ENCODE assay signal across 14 cellular contexts in genomic region chr16:30760160-30760559, GRCh38. TPM values are rescaled to one million over a fixed set of nuclear protein-coding genes. Genes with fewer than 3 reads are reported as not detected.
DNase-seq lines count a peak whose midpoint lies in the region; ATAC-seq and TF ChIP-seq lines count a peak whose summit lies in the region.
"Had no signal": no experiment of that assay in that cellular context is flagged by ENCODE, and none has a peak within 500 bp of the region (broad histone marks: within the 10 kb centered on the region; RNA-seq: fewer than 3 reads in every experiment).

No MANE protein-coding gene starts in this region.

- H3F3A ChIP-seq in neural cell (ENCODE audit: insufficient read depth, low read length, poor library complexity, severe bottlenecking): no peaks in the 10 kb centered on the region

- no peaks in the 10 kb centered on the region for H3K9me3 Mint-ChIP-seq in CD4-positive, alpha-beta T cell
- H3K9me3 Mint-ChIP-seq in activated naive CD8-positive, alpha-beta T cell treated with anti-CD3 and anti-CD28 coated beads, Interleukin-2, amount 10 ng/mL, durations not matched to agents 7 days and 5 days: no peaks in the 10 kb centered on the region
- H3K9me3 Mint-ChIP-seq: naive B cell had no signal

- H3K4me3 ChIP-seq in HEK293 (ENCODE audit: low read depth, low read length) (no peak overlapping the region), neural cell (ENCODE audit: low read length) (peak overlapping the region; percentile 91), WERI-Rb-1 (ENCODE audit: low read depth, low read length) (no peak overlapping the region)

- H3K4me1 ChIP-seq in HEK293 (ENCODE audit: control insufficient read depth, insufficient read depth, low read length): peaks cover 4% of the 10 kb centered on the region; the same call in 1 of the 2 replicates

- H3K9ac ChIP-seq in neural cell (ENCODE audit: low read length): no peak overlapping the region

- H4K20me1 ChIP-seq in neural cell (ENCODE audit: insufficient read depth): no peaks in the 10 kb centered on the region

- no peaks in the 10 kb centered on the region for H3K9me2 ChIP-seq in neural cell (ENCODE audit: insufficient read depth, low read length)

- no peak for TF ChIP-seq CTCF in CD4-positive, alpha-beta T cell (IDR thresholded peaks at IDR 0.05)
- TF ChIP-seq CTCF in HEK293 (tag by site-specific recombination; IDR thresholded peaks at IDR 0.05) (no peak), neural cell (IDR thresholded peaks at IDR 0.05; ENCODE audit: poor library complexity, severe bottlenecking) (no peak), WERI-Rb-1 (IDR thresholded peaks at IDR 0.05; ENCODE audit: low read depth, low read length) (no peak), omental fat pad (IDR thresholded peaks at IDR 0.05) (no peak)

- intact Hi-C loops in CD4-positive, alpha-beta T cell (cut with DNase I, micrococcal nuclease): loop anchor here in 1 of 2 experiments (10.0 kb wide), 1 partner anchor 425 kb away; no protein-coding TSS in a partner anchor

- no peak for TF ChIP-seq EP300 in neural cell (conservative IDR thresholded peaks at IDR 0.05; ENCODE audit: poor library complexity, severe bottlenecking)

- peaks cover 30% of the 10 kb centered on the region for H3K4me1 Mint-ChIP-seq in CD4-positive, alpha-beta T cell (ENCODE audit: low read depth)
- H3K4me1 Mint-ChIP-seq in activated naive CD8-positive, alpha-beta T cell treated with anti-CD3 and anti-CD28 coated beads, Interleukin-2, amount 10 ng/mL, durations not matched to agents 7 days and 5 days: peaks cover 18% of the 10 kb centered on the region

- H3K79me2 ChIP-seq in neural cell (replicated peaks; ENCODE audit: insufficient read depth, low read length): peaks cover 26% of the 10 kb centered on the region

- H3K27ac ChIP-seq in CD4-positive, alpha-beta T cell (ENCODE audit: low read depth, low read length): no peak overlapping the region
- no peak overlapping the region for H3K27ac ChIP-seq in HEK293 (ENCODE audit: extremely low read depth, low read depth, low read length)
- H3K27ac ChIP-seq in neural cell (ENCODE audit: low read length): no peak overlapping the region
- no peak overlapping the region for H3K27ac ChIP-seq in WERI-Rb-1
- H3K27ac ChIP-seq: SJSA1, thoracic aorta had no signal

- CTCF ChIA-PET in CD4-positive, alpha-beta T cell (lab: Charles Lee): no interaction called here
- CTCF ChIA-PET in HEK293 (lab: Yijun Ruan, JAX): interaction anchor here (0.6 to 1.0 kb wide), 5 partner anchors 17 to 689 kb away, joined by 3 to 4 read pairs (median 3); a partner anchor contains a TSS

- H3K27me3 Mint-ChIP-seq in CD4-positive, alpha-beta T cell: no peaks in the 10 kb centered on the region
- no peaks in the 10 kb centered on the region for H3K27me3 Mint-ChIP-seq in activated naive CD8-positive, alpha-beta T cell treated with anti-CD3 and anti-CD28 coated beads, Interleukin-2, amount 10 ng/mL, durations not matched to agents 7 days and 5 days
- H3K27me3 Mint-ChIP-seq: naive B cell had no signal

- H3K36me3 ChIP-seq in HEK293 (ENCODE audit: control insufficient read depth in 2 of 2, insufficient read depth in 1 of 2, low read length in 2 of 2) (peaks cover 5 to 77% of the 10 kb centered on the region in 2 experiments; a peak in 1 of 3 replicates), neural cell (ENCODE audit: insufficient read depth, low read length) (no peaks in the 10 kb centered on the region), WERI-Rb-1 (peaks cover 66% of the 10 kb centered on the region)

- H2AFZ ChIP-seq in neural cell (ENCODE audit: low read depth, low read length): no peak overlapping the region

- no peak for TF ChIP-seq RAD21 in neural cell (conservative IDR thresholded peaks at IDR 0.05)

- H3K4me2 ChIP-seq in neural cell (ENCODE audit: low read length): peak overlapping the region; percentile 78

- POLR2A ChIA-PET in CD4-positive, alpha-beta T cell (lab: Charles Lee): interaction anchor here (1.0 to 3.6 kb wide), 3 partner anchors 12 to 54 kb away, joined by 3 to 18 read pairs (median 3); partner anchors contain the start of gene PHKG2
- POLR2A ChIA-PET in HEK293 (lab: Yijun Ruan, JAX): interaction anchor here (0.5 to 4.9 kb wide), 6 partner anchors 9 to 64 kb away, joined by 3 to 47 read pairs (median 5); partner anchors contain the start of gene PHKG2
- POLR2A ChIA-PET in activated naive CD8-positive, alpha-beta T cell treated with anti-CD3 and anti-CD28 coated beads, Interleukin-2, amount 10 ng/mL, durations not matched to agents 7 days and 5 days (lab: Charles Lee): interaction anchor here (0.5 to 2.7 kb wide), 3 partner anchors 13 to 321 kb away, joined by 3 to 12 read pairs (median 3); partner anchors contain the start of gene PHKG2

- H3K9me3 ChIP-seq in CD4-positive, alpha-beta T cell (ENCODE audit: control insufficient read depth, low read length): no peaks in the 10 kb centered on the region
- no peaks in the 10 kb centered on the region for H3K9me3 ChIP-seq in HEK293 (ENCODE audit: control insufficient read depth, insufficient read depth, low read depth, low read length)
- H3K9me3 ChIP-seq in neural cell (ENCODE audit: low read length): no peaks in the 10 kb centered on the region
- H3K9me3 ChIP-seq in WERI-Rb-1 (ENCODE audit: severe bottlenecking): no peaks in the 10 kb centered on the region
- H3K9me3 ChIP-seq: SJSA1, thoracic aorta had no signal

- no peak for DNase-seq in CD4-positive, alpha-beta T cell
- DNase-seq in activated naive CD8-positive, alpha-beta T cell treated with anti-CD3 and anti-CD28 coated beads, Interleukin-2, amount 10 ng/mL, durations not matched to agents 7 days and 5 days: no peak
- DNase-seq in WERI-Rb-1: no peak
- DNase-seq in KG1 (lab: John Stamatoyannopoulos, UW): no peak
- no peak for DNase-seq in omental fat pad (ENCODE audit: low spot score)
- DNase-seq: COR-L47, KBM-7, naive B cell, NCI-H2029, NCI-H82 had no signal

- no peaks in the 10 kb centered on the region for H3K27me3 ChIP-seq in CD4-positive, alpha-beta T cell (ENCODE audit: control insufficient read depth, insufficient read depth, low read length)
- no peaks in the 10 kb centered on the region for H3K27me3 ChIP-seq in neural cell (ENCODE audit: insufficient read depth, low read depth, low read length)
- no peaks in the 10 kb centered on the region for H3K27me3 ChIP-seq in WERI-Rb-1 (ENCODE audit: insufficient read depth, low read depth, severe bottlenecking)
- H3K27me3 ChIP-seq: SJSA1 had no signal

- peaks cover 58% of the 10 kb centered on the region for H3K36me3 Mint-ChIP-seq in CD4-positive, alpha-beta T cell (ENCODE audit: low read depth)
- H3K36me3 Mint-ChIP-seq in activated naive CD8-positive, alpha-beta T cell treated with anti-CD3 and anti-CD28 coated beads, Interleukin-2, amount 10 ng/mL, durations not matched to agents 7 days and 5 days: peaks cover 4% of the 10 kb centered on the region
- H3K36me3 Mint-ChIP-seq: naive B cell had no signal

- no peak for ATAC-seq in CD4-positive, alpha-beta T cell (ENCODE audit: poor library complexity)
- ATAC-seq in activated naive CD8-positive, alpha-beta T cell treated with anti-CD3 and anti-CD28 coated beads, Interleukin-2, amount 10 ng/mL, durations not matched to agents 7 days and 5 days (ENCODE audit: low read depth): no peak
- no peak for ATAC-seq in omental fat pad (ENCODE audit: low FRiP score)

- H3K27ac Mint-ChIP-seq in CD4-positive, alpha-beta T cell: no peak overlapping the region
- peak overlapping the region; percentile 17 for H3K27ac Mint-ChIP-seq in activated naive CD8-positive, alpha-beta T cell treated with anti-CD3 and anti-CD28 coated beads, Interleukin-2, amount 10 ng/mL, durations not matched to agents 7 days and 5 days

- H3K4me3 Mint-ChIP-seq in CD4-positive, alpha-beta T cell: peak overlapping the region; percentile 99
- H3K4me3 Mint-ChIP-seq in activated naive CD8-positive, alpha-beta T cell treated with anti-CD3 and anti-CD28 coated beads, Interleukin-2, amount 10 ng/mL, durations not matched to agents 7 days and 5 days: no peak overlapping the region

TF ChIP-seq in HEK293, 187 proteins besides CTCF, POLR2A, EP300 and RAD21 (continues in another document):
- TF ChIP-seq ZNF10 (tag by site-specific recombination; IDR thresholded peaks at IDR 0.05) (no peak), ZNF510 (tag by site-specific recombination; IDR thresholded peaks at IDR 0.05; ENCODE audit: insufficient replicate concordance) (no peak), ZNF335 (tag by site-specific recombination; conservative IDR thresholded peaks at IDR 0.05) (peak; percentile 53)

TF ChIP-seq in neural cell, 6 proteins besides CTCF, POLR2A, EP300 and RAD21 (continues in another document):
- no peak for TF ChIP-seq SMC3 (conservative IDR thresholded peaks at IDR 0.05; ENCODE audit: poor library complexity)

RNA-seq across cellular contexts. Expression of gene CFAP119, which starts 1.7 kb away (rescaled TPM):
- 1 to 10 TPM; 1.7 to 2.2 TPM for total RNA-seq in CD4-positive, alpha-beta T cell
- 1 to 10 TPM; 4.4 TPM for total RNA-seq in activated naive CD8-positive, alpha-beta T cell treated with anti-CD3 and anti-CD28 coated beads, Interleukin-2, amount 10 ng/mL, durations not matched to agents 7 days and 5 days
- polyA plus RNA-seq in neural cell: 17.0 and 23.3 TPM in 2 replicates
- polyA minus RNA-seq in neural cell: 5.4 and 5.8 TPM in 2 replicates
- 1 to 10 TPM; 1.4 to 4.8 (median 2.5) TPM for total RNA-seq in omental fat pad

RNA-seq across cellular contexts. Expression of gene RNF40, which starts 2.0 kb away (rescaled TPM):
- 10 to 100 TPM; 63.0 to 65.2 TPM for total RNA-seq in CD4-positive, alpha-beta T cell
- total RNA-seq in activated naive CD8-positive, alpha-beta T cell treated with anti-CD3 and anti-CD28 coated beads, Interleukin-2, amount 10 ng/mL, durations not matched to agents 7 days and 5 days: 100 to 1,000 TPM in 1 of 2 experiments, 10 to 100 TPM in 1; 94.7 to 105 TPM
- polyA plus RNA-seq in neural cell: 85.2 and 94.4 TPM in 2 replicates
- polyA minus RNA-seq in neural cell: 149 and 163 TPM in 2 replicates
- total RNA-seq in omental fat pad: 10 to 100 TPM; 53.9 to 77.7 (median 69.5) TPM

RNA-seq across cellular contexts. Expression of gene PHKG2, which starts 11.9 kb away (rescaled TPM):
- total RNA-seq in CD4-positive, alpha-beta T cell: 10 to 100 TPM; 24.8 to 25.2 TPM
- 10 to 100 TPM; 48.2 to 48.9 TPM for total RNA-seq in activated naive CD8-positive, alpha-beta T cell treated with anti-CD3 and anti-CD28 coated beads, Interleukin-2, amount 10 ng/mL, durations not matched to agents 7 days and 5 days
- 41.5 and 55.2 TPM in 2 replicates for polyA plus RNA-seq in neural cell
- polyA minus RNA-seq in neural cell: 13.9 and 14.4 TPM in 2 replicates
- 10 to 100 TPM; 25.2 to 34.0 (median 29.4) TPM for total RNA-seq in omental fat pad

RNA-seq across cellular contexts. Expression of gene ZNF629, which starts 26.8 kb away (rescaled TPM):
- 1 to 10 TPM; 1.6 to 1.7 TPM for total RNA-seq in CD4-positive, alpha-beta T cell
- total RNA-seq in activated naive CD8-positive, alpha-beta T cell treated with anti-CD3 and anti-CD28 coated beads, Interleukin-2, amount 10 ng/mL, durations not matched to agents 7 days and 5 days: 1 to 10 TPM; 5.2 to 6.0 TPM
- polyA plus RNA-seq in neural cell: 10.4 and 14.1 TPM in 2 replicates
- polyA minus RNA-seq in neural cell: 29.5 and 31.7 TPM in 2 replicates
- 10 to 100 TPM in 2 of 4 donors, 1 to 10 TPM in 2; 8.7 to 15.0 (median 11.5) TPM for total RNA-seq in omental fat pad
